8 cellular contexts compared by ENCODE assay signal in genomic region chr19:37779139-37780035, GRCh38. TPM values are rescaled to one million over a fixed set of nuclear protein-coding genes. Genes with fewer than 3 reads are reported as not detected.
DNase-seq lines count a peak whose midpoint lies in the region; ATAC-seq and TF ChIP-seq lines count a peak whose summit lies in the region.

ZNF573 (minus strand) TSS chr19:37779586; CDS start chr19:37773729, 5,857 bp downstream.

- peaks cover 27% of the 10 kb centered on the region for H3K9me3 Mint-ChIP-seq in chondrocyte (ENCODE audit: low read depth)

- no peaks in the 10 kb centered on the region for H3K27me3 Mint-ChIP-seq in chondrocyte (ENCODE audit: low read depth)

- peaks cover 19% of the 10 kb centered on the region for H3K4me1 Mint-ChIP-seq in chondrocyte (ENCODE audit: low read depth)

- peak within 1 kb of the TSS; percentile 90 for H3K4me3 Mint-ChIP-seq in chondrocyte (ENCODE audit: unreplicated experiment)

- no peak; the same call in none of the 2 replicates for TF ChIP-seq CTCF in AG09319 (IDR thresholded peaks at IDR 0.05; ENCODE audit: low read depth, low read length)
- peak; percentile 50 for TF ChIP-seq CTCF in chondrocyte (IDR thresholded peaks at IDR 0.05)
- peak; percentile 26 for TF ChIP-seq CTCF in kidney epithelial cell (IDR thresholded peaks at IDR 0.05; ENCODE audit: insufficient read depth, low read length, poor library complexity, severe bottlenecking)

- no peaks in the 10 kb centered on the region for H3K36me3 ChIP-seq in kidney epithelial cell (ENCODE audit: control insufficient read depth, insufficient read depth, low read length)

- H3K27ac Mint-ChIP-seq in chondrocyte (ENCODE audit: unreplicated experiment): peak within 1 kb of the TSS; percentile 98

- peaks cover 11% of the 10 kb centered on the region for H3K36me3 Mint-ChIP-seq in chondrocyte (ENCODE audit: low read depth)

- H3K4me3 ChIP-seq in kidney epithelial cell (ENCODE audit: low read depth, low read length): peak within 1 kb of the TSS; percentile 93

- DNase-seq in AG09319 (ENCODE audit: extremely low read depth, low read depth) (peak; percentile 57), NCI-H460 (ENCODE audit: extremely low read depth, low read depth) (peak; percentile 76), chondrocyte (ENCODE audit: low spot score) (no peak), kidney epithelial cell (ENCODE audit: low read depth) (peak; percentile 70)
- DNase-seq in activated CD4-positive, alpha-beta T cell treated with anti-CD3 and anti-CD28 coated beads for 1 hour: peak; percentile 69
- DNase-seq in stimulated activated CD4-positive, alpha-beta T cell treated with anti-CD3 and anti-CD28 coated beads, Interleukin-15, amount 100 ng/mL, for 24 hours: peak; percentile 88

- ATAC-seq in GM19023 (IDR thresholded peaks at IDR 0.05; ENCODE audit: unreplicated experiment): peak; percentile 79
- ATAC-seq in HG03342 (IDR thresholded peaks at IDR 0.05; ENCODE audit: unreplicated experiment): peak; percentile 85

- no peaks in the 10 kb centered on the region for H3K27me3 ChIP-seq in kidney epithelial cell (ENCODE audit: control insufficient read depth, insufficient read depth, low read length)

RNA-seq across cellular contexts. Expression of gene ZNF573, which starts in this region (rescaled TPM):
- 4.1 and 4.4 TPM in 2 replicates for total RNA-seq in NCI-H460 (2014; rRNA removed; shearing (Covaris generic))
- polyA plus RNA-seq in NCI-H460 (2014; cell fraction: nucleus; rRNA removed): 5.3 and 5.6 TPM in 2 replicates
- total RNA-seq in chondrocyte (6.9 to 12.7 TPM (median 9.7 TPM) in 3 replicates), kidney epithelial cell (3.1 and 14.1 TPM in 2 replicates)
